Comparison of ENCODE assay signal across 26 cellular contexts in genomic region chr11:12705874-12706273, GRCh38. TPM values are rescaled to one million over a fixed set of nuclear protein-coding genes. Genes with fewer than 3 reads are reported as not detected.
DNase-seq lines count a peak whose midpoint lies in the region; ATAC-seq and TF ChIP-seq lines count a peak whose summit lies in the region.
"Had no signal": no experiment of that assay in that cellular context is flagged by ENCODE, and none has a peak within 500 bp of the region (broad histone marks: within the 10 kb centered on the region; RNA-seq: fewer than 3 reads in every experiment).

No MANE protein-coding gene starts in this region.

- no peak overlapping the region for H2BK15ac ChIP-seq in IMR-90 (ENCODE audit: low read depth, low read length)

- BruUV-seq in IMR-90 (replicated peaks; lab: Mats Ljungman, UMichigan): no TSS peak

- TF ChIP-seq CTCF in IMR-90 (conservative IDR thresholded peaks at IDR 0.05; ENCODE audit: low read depth, low read length): no peak
- TF ChIP-seq CTCF in fibroblast of the aortic adventitia (IDR thresholded peaks at IDR 0.05; ENCODE audit: insufficient read depth, low read length): no peak

- no peak overlapping the region for H3K14ac ChIP-seq in IMR-90 (replicated peaks; ENCODE audit: low read depth, low read length)

- H3K4me1 ChIP-seq in IMR-90 (ENCODE audit: control insufficient read depth, insufficient read depth, low read length) (peaks cover 42% of the 10 kb centered on the region), adipocyte (ENCODE audit: control insufficient read depth, insufficient read depth, low read length) (peaks cover 28% of the 10 kb centered on the region)
- H3K4me1 ChIP-seq: colonic mucosa had no signal

- H3K56ac ChIP-seq in IMR-90 (ENCODE audit: extremely low read depth, insufficient read depth, low read length): no peak overlapping the region

- H3K9me3 ChIP-seq in IMR-90 (ENCODE audit: control insufficient read depth, insufficient read depth, low read length): no peaks in the 10 kb centered on the region
- H3K9me3 ChIP-seq in adipocyte (ENCODE audit: control insufficient read depth, low read length): no peaks in the 10 kb centered on the region
- H3K9me3 ChIP-seq: colonic mucosa, esophagus muscularis mucosa had no signal

- H3K4ac ChIP-seq in IMR-90 (ENCODE audit: low read depth, low read length): no peak overlapping the region

- no peak overlapping the region for H2AFZ ChIP-seq in IMR-90 (replicated peaks; ENCODE audit: low read length, poor library complexity)

- no peak for TF ChIP-seq RAD21 in IMR-90 (IDR thresholded peaks at IDR 0.05; ENCODE audit: low read length)

- intact Hi-C loops in IMR-90 (cut with micrococcal nuclease): no loop called here

- DNase-seq in IMR-90 (no peak), adipocyte (ENCODE audit: low read depth) (peak; percentile 85), fibroblast of the aortic adventitia (ENCODE audit: low read depth) (peak; percentile 47), renal cortical epithelial cell (ENCODE audit: low read depth) (peak; percentile 60), HT-29 (ENCODE audit: low spot score) (no peak), epidermal melanocyte (ENCODE audit: insufficient read length, low spot score) (no peak), NCI-H187 treated with DMSO at 0.1 percent for 48 hours (lab: John Stamatoyannopoulos, UW) (no peak)
- no peak for DNase-seq in stimulated activated CD4-positive, alpha-beta T cell treated with anti-CD3 and anti-CD28 coated beads, Interleukin-12 subunit alpha, Interleukin-12 subunit beta, amount 100 ng/mL, for 4 hours
- DNase-seq: activated CD4-positive, alpha-beta T cell treated with anti-CD3 and anti-CD28 coated beads for 1 hour; activated CD8-positive, alpha-beta T cell treated with anti-CD3 and anti-CD28 coated beads, Interleukin-2, amount 10 ng/mL, durations not matched to agents 7 days and 5 days; activated gamma-delta T cell; activated naive CD8-positive, alpha-beta T cell treated with anti-CD3 and anti-CD28 coated beads, Interleukin-2, amount 50 U/mL, for 24 hours; activated T-cell treated with anti-CD3 and anti-CD28 coated beads for 4 hours; brain microvascular endothelial cell; Calu3; colonic mucosa; effector memory CD8-positive, alpha-beta T cell; head of caudate nucleus; left colon; NCI-H510A; NK-92 treated with Interleukin-12 subunit alpha and Interleukin-12 subunit beta, amount 100 ng/mL, for 24 hours; stimulated activated naive CD4-positive, alpha-beta T cell treated with Interleukin-2 at 50 U/mL for 16 hours had no signal

- in situ Hi-C loops in IMR-90 (cut with MboI; ENCODE audit: low sequenced_read_pairs): no loop called here

- H3K23ac ChIP-seq in IMR-90 (ENCODE audit: low read depth, low read length): no peak overlapping the region

- no peak overlapping the region for H2BK120ac ChIP-seq in IMR-90 (ENCODE audit: low read depth, low read length)

- peaks cover 57% of the 10 kb centered on the region for H3K9me1 ChIP-seq in IMR-90 (ENCODE audit: insufficient read depth, low read length)

- dilution Hi-C loops in IMR-90 (cut with HindIII; ENCODE audit: low sequenced_read_pairs, unreplicated experiment): no loop called here

- H2AK9ac ChIP-seq in IMR-90 (replicated peaks; ENCODE audit: low read depth, low read length, poor library complexity): no peak overlapping the region

- WGBS in IMR-90 (ENCODE audit: extremely low coverage in 2 of 2, insufficient read length in 1 of 2), 2 experiments: no CpG with 5 or more reads among the region's 3 CpGs

- H3K27me3 ChIP-seq in IMR-90 (ENCODE audit: control insufficient read depth, insufficient read depth, low read length) (no peaks in the 10 kb centered on the region), adipocyte (replicated peaks; ENCODE audit: control insufficient read depth, insufficient read depth, low read length) (no peaks in the 10 kb centered on the region)
- H3K27me3 ChIP-seq: brain microvascular endothelial cell, colonic mucosa, esophagus muscularis mucosa had no signal

- POLR2A ChIA-PET in IMR-90 (lab: Charles Lee; ENCODE audit: unreplicated experiment): no interaction called here

- peaks cover 30 to 93% of the 10 kb centered on the region in 2 experiments for H3K79me1 ChIP-seq in IMR-90 (ENCODE audit: low read depth in 1 of 2, low read length in 2 of 2)

- H2BK5ac ChIP-seq in IMR-90 (ENCODE audit: low read depth, low read length, poor library complexity, severe bottlenecking): no peak overlapping the region

- H3K18ac ChIP-seq in IMR-90 (ENCODE audit: low read depth, low read length): no peak overlapping the region

- no peak overlapping the region for H3K4me3 ChIP-seq in IMR-90 (ENCODE audit: insufficient read depth, low read depth, low read length)
- H3K4me3 ChIP-seq in adipocyte (ENCODE audit: low read length): peak overlapping the region; percentile 30
- H3K4me3 ChIP-seq in fibroblast of the aortic adventitia (ENCODE audit: low read depth, low read length): no peak overlapping the region
- H3K4me3 ChIP-seq: colonic mucosa, esophagus muscularis mucosa had no signal

- CTCF ChIA-PET in IMR-90 (lab: Yijun Ruan, JAX): no interaction called here

- H4K20me1 ChIP-seq in IMR-90 (ENCODE audit: insufficient read depth, low read length): peaks cover 93% of the 10 kb centered on the region

- H2BK20ac ChIP-seq in IMR-90 (ENCODE audit: low read depth, low read length): no peak overlapping the region

- ATAC-seq in IMR-90 (ENCODE audit: low read depth): no peak
- ATAC-seq: activated CD8-positive, alpha-beta T cell treated with anti-CD3 and anti-CD28 coated beads, Interleukin-2, amount 10 ng/mL, durations not matched to agents 7 days and 5 days; activated naive CD8-positive, alpha-beta T cell treated with anti-CD3 and anti-CD28 coated beads, Interleukin-2, amount 50 U/mL, for 24 hours; effector memory CD8-positive, alpha-beta T cell; left colon; natural killer cell treated with Interleukin-12 subunit alpha and Interleukin-12 subunit beta and Interleukin-15 and Interleukin-18, amount 100 ng/mL, for 72 hours had no signal

- H3K36me3 ChIP-seq in IMR-90 (ENCODE audit: control insufficient read depth, insufficient read depth, low read length) (peaks cover 13% of the 10 kb centered on the region), adipocyte (ENCODE audit: control insufficient read depth, insufficient read depth, low read length, severe bottlenecking) (peaks cover 8% of the 10 kb centered on the region)
- H3K36me3 ChIP-seq: colonic mucosa, esophagus muscularis mucosa had no signal

- H3K9ac ChIP-seq in IMR-90 (ENCODE audit: low read depth, low read length) (no peak overlapping the region), adipocyte (ENCODE audit: low read length) (no peak overlapping the region)

- H3K27ac ChIP-seq in IMR-90 (ENCODE audit: insufficient read depth, low read length): no peak overlapping the region
- H3K27ac ChIP-seq: brain microvascular endothelial cell, colonic mucosa, esophagus muscularis mucosa had no signal

- no peak overlapping the region for H4K91ac ChIP-seq in IMR-90 (ENCODE audit: insufficient read depth, low read depth, low read length)

- H2AK5ac ChIP-seq in IMR-90 (ENCODE audit: low read depth, low read length): no peak overlapping the region

- no peak overlapping the region for H4K8ac ChIP-seq in IMR-90 (ENCODE audit: low read depth in 2 of 2, low read length in 2 of 2)

- no peak overlapping the region for H4K5ac ChIP-seq in IMR-90 (ENCODE audit: low read depth, low read length)

- no peak for TF ChIP-seq POLR2A in IMR-90 (IDR thresholded peaks at IDR 0.05; ENCODE audit: low read depth, low read length)

- no peak overlapping the region for H3K4me2 ChIP-seq in IMR-90 (ENCODE audit: low read depth, low read length)

TF ChIP-seq in IMR-90, 13 proteins besides CTCF, POLR2A, EP300 and RAD21:
- TF ChIP-seq ELK1 (IDR thresholded peaks at IDR 0.05; ENCODE audit: borderline replicate concordance, low read depth, low read length) (no peak), MXI1 (IDR thresholded peaks at IDR 0.05; ENCODE audit: borderline replicate concordance, low read depth, low read length) (no peak), BHLHE40 (IDR thresholded peaks at IDR 0.05; ENCODE audit: low read depth, low read length) (no peak), MAZ (IDR thresholded peaks at IDR 0.05; ENCODE audit: borderline replicate concordance, low read depth, low read length) (no peak), MAFK (IDR thresholded peaks at IDR 0.05; ENCODE audit: low read depth, low read length) (no peak), CEBPB (IDR thresholded peaks at IDR 0.05; ENCODE audit: low read depth, low read length) (peak; percentile 63), FOS (IDR thresholded peaks at IDR 0.05; ENCODE audit: low read depth, low read length) (no peak), RFX5 (IDR thresholded peaks at IDR 0.05; ENCODE audit: low read depth, low read length) (no peak)
TF ChIP-seq in IMR-90: peak in this region for 1.

RNA-seq across cellular contexts. Expression of gene TEAD1, which starts 31.7 kb away (rescaled TPM):
- 69.2 and 95.5 TPM in 2 replicates for total RNA-seq in IMR-90 (2012; rRNA removed)
- 45.4 and 51.8 TPM in 2 replicates for polyA plus RNA-seq in IMR-90 (2012; rRNA removed)
- 15.4 and 16.1 TPM in 2 replicates for polyA plus RNA-seq in IMR-90 (2012; cell fraction: cytosol; rRNA removed)
- 38.7 and 130 TPM in 2 replicates for polyA plus RNA-seq in IMR-90 (2012; cell fraction: nucleus; rRNA removed; ENCODE audit: low replicate concordance)
- total RNA-seq in fibroblast of the aortic adventitia (ENCODE audit: low replicate concordance): 117 and 131 TPM in 2 replicates
- total RNA-seq in renal cortical epithelial cell: 54.4 and 170 TPM in 2 replicates
- total RNA-seq in HT-29 (2014; rRNA removed; shearing (Covaris generic)): 99.5 and 102 TPM in 2 replicates
- total RNA-seq: mononuclear cell had no signal
- polyA plus RNA-seq: CD14-positive monocyte had no signal

Comparison
In these comparisons a context has a peak if more than half of its experiments do, and no peak if none do; other contexts are left out.
1. DNase-seq: peak in adipocyte (single experiment), fibroblast of the aortic adventitia (single experiment) and renal cortical epithelial cell (single experiment); none in IMR-90 (single experiment), stimulated activated CD4-positive, alpha-beta T cell treated with anti-CD3 and anti-CD28 coated beads, Interleukin-12 subunit alpha, Interleukin-12 subunit beta, amount 100 ng/mL, for 4 hours (single experiment), HT-29 (single experiment), epidermal melanocyte (single experiment) and NCI-H187 treated with DMSO at 0.1 percent for 48 hours (single experiment).